In genomic region chr17:17812211-17813054, GRCh38 we compare ENCODE assay signal across 8 cellular contexts.
A peak's percentile ranks its signal among the peaks of the same experiment; 100 is the strongest.
DNase-seq lines count a peak whose midpoint lies in the region; ATAC-seq and TF ChIP-seq lines count a peak whose summit lies in the region.

No MANE protein-coding gene starts in this region.

- no peaks in the 10 kb centered on the region for H3K27me3 ChIP-seq in HL-60 (ENCODE audit: insufficient read depth, poor library complexity, severe bottlenecking)

- peak; percentile 55 to 56 for ATAC-seq in activated CD4-positive, CD25-positive, alpha-beta regulatory T cell treated with anti-CD3 and anti-CD28 coated beads, Interleukin-2, amount 50 U/mL, for 24 hours
- ATAC-seq in GM19023 (IDR thresholded peaks at IDR 0.05; ENCODE audit: unreplicated experiment): no peak

- H3K4me3 ChIP-seq in HL-60 (replicated peaks; ENCODE audit: insufficient read depth, low read length): no peak overlapping the region

- H3K27ac ChIP-seq in HL-60 (replicated peaks): no peak overlapping the region

- TF ChIP-seq CTCF in HL-60 (IDR thresholded peaks at IDR 0.05; ENCODE audit: insufficient read depth, low read length): peak; percentile 55

- peak; percentile 14 for DNase-seq in DMS53 treated with DMSO at 0.1 percent for 48 hours (lab: John Stamatoyannopoulos, UW; ENCODE audit: unreplicated experiment)
- peak in 1 of 2 experiments; percentile 29 for DNase-seq in HL-60 (ENCODE audit: low read depth in 1 of 2, low spot score in 1 of 2)
- DNase-seq in central memory CD4-positive, alpha-beta T cell: peak; percentile 52
- peak; percentile 85 for DNase-seq in left kidney (ENCODE audit: low read depth, low spot score)
- DNase-seq in stimulated activated CD4-positive, alpha-beta T cell treated with anti-CD3 and anti-CD28 coated beads, Interleukin-4, amount 100 ng/mL, for 4 hours: peak; percentile 40 to 66
- DNase-seq in DMS153 (lab: John Stamatoyannopoulos, UW): no peak
